In genomic region chr15:90230071-90230494, GRCh38 we compare ENCODE assay signal across 14 cellular contexts. TPM values are rescaled to one million over a fixed set of nuclear protein-coding genes. Genes with fewer than 3 reads are reported as not detected.
A peak's percentile ranks its signal among the peaks of the same experiment; 100 is the strongest.
DNase-seq lines count a peak whose midpoint lies in the region; ATAC-seq, FAIRE-seq and TF ChIP-seq lines count a peak whose summit lies in the region.
"Had no signal": no experiment of that assay in that cellular context is flagged by ENCODE, and none has a peak within 500 bp of the region (broad histone marks: within the 10 kb centered on the region; RNA-seq: fewer than 3 reads in every experiment).

No MANE protein-coding gene starts in this region.

- no peak overlapping the region for H2BK12ac ChIP-seq in H1 (ENCODE audit: low read depth, low read length)

- H3K79me1 ChIP-seq in H1 (ENCODE audit: low read depth, low read length), result peaks cover 6% of the 10 kb centered on the region

- H4K5ac ChIP-seq in H1 (ENCODE audit: insufficient read length, low read depth, low read length), result no peak overlapping the region

- H3K9me3 ChIP-seq in BLaER1 treated with 17β-estradiol and CSF1 and Interleukin-3, amounts not matched to agents 10 nM and 100 nM (replicated peaks in 1 of 11), result no peaks in the 10 kb centered on the region
- H3K9me3 ChIP-seq in PC-9 (ENCODE audit: insufficient read depth, low read depth) (no peaks in the 10 kb centered on the region), H1 (ENCODE audit: insufficient read depth in 2 of 2, low read depth in 1 of 2, low read length in 1 of 2) (no peaks in the 10 kb centered on the region)
- H3K9me3 ChIP-seq: SJSA1, tibial artery had no signal

- no peaks in the 10 kb centered on the region for H3K36me3 Mint-ChIP-seq in natural killer cell

- peaks cover 41 to 48% (median 45%) of the 10 kb centered on the region in 10 experiments for H3K4me1 ChIP-seq in BLaER1 treated with 17β-estradiol and CSF1 and Interleukin-3, amounts not matched to agents 10 nM and 100 nM
- H3K4me1 ChIP-seq in PC-9 (replicated peaks; ENCODE audit: insufficient read depth) (peaks cover 37% of the 10 kb centered on the region), H1 (replicated peaks in 1 of 4; ENCODE audit: control insufficient read depth in 3 of 4, insufficient read depth in 4 of 4, low read length in 3 of 4) (peaks cover 0 to 6% (median under 1%) of the 10 kb centered on the region in 4 experiments; a peak in 4 of 7 replicates)

- H3K4ac ChIP-seq in H1 (replicated peaks; ENCODE audit: insufficient read length, low read depth, low read length), result no peak overlapping the region

- H3K4me2 ChIP-seq in BLaER1 treated with 17β-estradiol and CSF1 and Interleukin-3, amounts not matched to agents 10 nM and 100 nM, result peak overlapping the region; percentile 85 to 100 (median 94)
- peak overlapping the region; percentile 52 for H3K4me2 ChIP-seq in PC-9
- no peak overlapping the region for H3K4me2 ChIP-seq in H1 (ENCODE audit: insufficient read depth in 1 of 2, low read depth in 2 of 2, low read length in 2 of 2)

- peaks cover 53 to 58% (median 57%) of the 10 kb centered on the region in 11 experiments for H3K36me3 ChIP-seq in BLaER1 treated with 17β-estradiol and CSF1 and Interleukin-3, amounts not matched to agents 10 nM and 100 nM
- H3K36me3 ChIP-seq in PC-9 (ENCODE audit: low read depth), result peaks cover 19% of the 10 kb centered on the region; the same call in 1 of the 2 replicates
- peaks cover 7 to 31% (median 21%) of the 10 kb centered on the region in 4 experiments; a peak in 6 of 8 replicates for H3K36me3 ChIP-seq in H1 (ENCODE audit: control insufficient read depth in 2 of 4, insufficient read depth in 4 of 4, low read length in 3 of 4)

- TF ChIP-seq POLR2A in H1 (IDR thresholded peaks at IDR 0.05; ENCODE audit: control extremely low read depth in 1 of 2, low read depth in 2 of 2, low read length in 2 of 2), result no peak
- no peak for TF ChIP-seq POLR2A in lower leg skin (IDR thresholded peaks at IDR 0.05)

- peaks cover 42 to 51% of the 10 kb centered on the region in 2 donors for H3K4me1 Mint-ChIP-seq in natural killer cell

- H4K91ac ChIP-seq in H1 (replicated peaks; ENCODE audit: insufficient read length, low read length), result no peak overlapping the region

- no peak overlapping the region for H3K23ac ChIP-seq in H1 (ENCODE audit: insufficient read length)

- peak overlapping the region in 8 of 11 experiments; percentile 56 to 91 (median 86); a peak in 16 of 22 replicates for H3K9ac ChIP-seq in BLaER1 treated with 17β-estradiol and CSF1 and Interleukin-3, amounts not matched to agents 10 nM and 100 nM
- H3K9ac ChIP-seq in H1 (replicated peaks in 1 of 4; ENCODE audit: extremely low read depth in 1 of 4, low read depth in 3 of 4, low read length in 3 of 4), result no peak overlapping the region

- H2BK120ac ChIP-seq in H1 (replicated peaks; ENCODE audit: low read depth, low read length), result no peak overlapping the region

- H3K56ac ChIP-seq in H1 (replicated peaks; ENCODE audit: insufficient read length, low read depth, low read length), result no peak overlapping the region

- ATAC-seq in natural killer cell (no peak), HG03460 (IDR thresholded peaks at IDR 0.05; ENCODE audit: unreplicated experiment) (no peak)
- ATAC-seq: HCT116 had no signal

- peaks cover 82% of the 10 kb centered on the region for H3F3A ChIP-seq in PC-9 (ENCODE audit: insufficient read depth, low read depth)

- peak; percentile 53 to 79 for DNase-seq in PC-9
- DNase-seq in H1 (ENCODE audit: low read depth in 1 of 2, low spot score in 2 of 2), result no peak
- no peak for DNase-seq in natural killer cell
- no peak for DNase-seq in lower leg skin (ENCODE audit: low spot score in 2 of 2)
- no peak for DNase-seq in NCI-H128 (lab: John Stamatoyannopoulos, UW; ENCODE audit: unreplicated experiment)
- DNase-seq in stimulated activated CD4-positive, alpha-beta T cell treated with anti-CD3 and anti-CD28 coated beads, Interleukin-4, amount 100 ng/mL, for 4 hours, result no peak
- DNase-seq: kidney glomerular epithelial cell, NCI-H2081, tibial artery had no signal

- WGBS in H1 (ENCODE audit: extremely low coverage in 1 of 2, insufficient coverage in 1 of 2, insufficient read length in 1 of 2, insufficient replicate concordance in 2 of 2, low coverage in 1 of 2, low lambda C conversion rate in 2 of 2, missing lambda C conversion rate in 1 of 2), 2 experiments, result 86% methylated on average over 12 of the region's 12 CpGs; no CpG with 5 or more reads in 1 of the 2 experiments
- 61 to 64% methylated on average over 12 of the region's 12 CpGs for WGBS in lower leg skin, 2 donors

- peaks cover 9 to 74% (median 32%) of the 10 kb centered on the region in 11 experiments; a peak in 18 of 22 replicates for H4K20me1 ChIP-seq in BLaER1 treated with 17β-estradiol and CSF1 and Interleukin-3, amounts not matched to agents 10 nM and 100 nM
- peaks cover 14% of the 10 kb centered on the region; the same call in 1 of the 2 replicates for H4K20me1 ChIP-seq in PC-9 (ENCODE audit: insufficient read depth)
- peaks cover 0 to 6% of the 10 kb centered on the region in 2 experiments for H4K20me1 ChIP-seq in H1 (replicated peaks in 1 of 2; ENCODE audit: control insufficient read depth in 1 of 2, insufficient read depth in 2 of 2, low read length in 2 of 2)

- H2BK20ac ChIP-seq in H1 (ENCODE audit: low read length), result no peak overlapping the region

- peaks cover 38% of the 10 kb centered on the region for H3K79me2 ChIP-seq in PC-9 (ENCODE audit: low read depth)
- H3K79me2 ChIP-seq in H1 (ENCODE audit: control insufficient read depth in 1 of 2, insufficient read depth in 2 of 2, low read length in 2 of 2), result no peaks in the 10 kb centered on the region

- H3K18ac ChIP-seq in H1 (ENCODE audit: extremely low read depth, low read length), result no peak overlapping the region

- no peak overlapping the region for H2BK15ac ChIP-seq in H1 (ENCODE audit: low read length)

- no peak overlapping the region for H2BK5ac ChIP-seq in H1 (ENCODE audit: low read depth, low read length)

- TF ChIP-seq CTCF in PC-9 (conservative IDR thresholded peaks at IDR 0.05) (no peak), H1 (IDR thresholded peaks at IDR 0.05; ENCODE audit: control extremely low read depth in 1 of 3, insufficient read depth in 1 of 3, low read depth in 1 of 3, low read length in 3 of 3) (no peak), natural killer cell (IDR thresholded peaks at IDR 0.05) (no peak), lower leg skin (IDR thresholded peaks at IDR 0.05) (no peak)

- no TSS peak for BruUV-seq in PC-9 (replicated peaks; lab: Mats Ljungman, UMichigan)

- intact Hi-C loops in PC-9 (cut with micrococcal nuclease; ENCODE audit: unreplicated experiment) (loop anchor here (5.0 kb wide), 1 partner anchor 338 kb away; the partner anchor contains the start of gene AP3S2), natural killer cell (cut with micrococcal nuclease) (loop anchor here (2.0 to 10.0 kb wide), 4 partner anchors 35 to 1625 kb away; partner anchors contain the start of genes NGRN and SLCO3A1), lower leg skin (cut with DNase I; ENCODE audit: low total_unique reads) (no loop called here)

- no peak overlapping the region for H4K8ac ChIP-seq in H1 (ENCODE audit: extremely low read depth, insufficient read depth, low read length)

- CTCF ChIA-PET in PC-9 (lab: Charles Lee) (no interaction called here), H1 (lab: Charles Lee; ENCODE audit: partially characterized antibody) (interaction anchor here (0.7 to 4.6 kb wide), 5 partner anchors 8 to 89 kb away, joined by 3 to 47 read pairs (median 6); no protein-coding TSS in a partner anchor)

- peak overlapping the region; percentile 99 for H3K27ac Mint-ChIP-seq in natural killer cell

- H2AK5ac ChIP-seq in H1 (ENCODE audit: low read depth, low read length), result no peak overlapping the region

- H2AFZ ChIP-seq in PC-9 (no peak overlapping the region), H1 (ENCODE audit: low read length) (no peak overlapping the region)

- no peaks in the 10 kb centered on the region for H3K27me3 Mint-ChIP-seq in natural killer cell (ENCODE audit: low read depth in 2 of 2)

- H3K23me2 ChIP-seq in H1 (ENCODE audit: low read depth, low read length), result peaks cover 5% of the 10 kb centered on the region

- no peaks in the 10 kb centered on the region for H3K27me3 ChIP-seq in BLaER1 treated with 17β-estradiol and CSF1 and Interleukin-3, amounts not matched to agents 10 nM and 100 nM
- H3K27me3 ChIP-seq in PC-9 (ENCODE audit: insufficient read depth, low read depth), result no peaks in the 10 kb centered on the region
- H3K27me3 ChIP-seq in H1 (replicated peaks in 1 of 4; ENCODE audit: control insufficient read depth in 3 of 4, extremely low read depth in 1 of 4, insufficient read depth in 3 of 4, low read length in 3 of 4), result no peaks in the 10 kb centered on the region
- H3K27me3 ChIP-seq: SJSA1, tibial artery had no signal

- no peaks in the 10 kb centered on the region for H3K9me3 Mint-ChIP-seq in natural killer cell

- H3K9me2 ChIP-seq in PC-9 (ENCODE audit: insufficient read depth), result no peaks in the 10 kb centered on the region

- no peak for TF ChIP-seq EP300 in H1 (IDR thresholded peaks at IDR 0.05; ENCODE audit: borderline replicate concordance in 1 of 2, low read depth in 2 of 2, low read length in 2 of 2)

- no peak for FAIRE-seq in H1 (lab: Jason Lieb, UNC)
- FAIRE-seq: D721Med had no signal

- peak overlapping the region; percentile 86 for H3K4me3 Mint-ChIP-seq in natural killer cell

- TF ChIP-seq RAD21 in H1 (IDR thresholded peaks at IDR 0.05 in 1 of 2, conservative IDR thresholded peaks at IDR 0.05 in 1 of 2; ENCODE audit: low read depth in 2 of 2, low read length in 2 of 2), result no peak

- H3K4me3 ChIP-seq in BLaER1 treated with 17β-estradiol and CSF1 and Interleukin-3, amounts not matched to agents 10 nM and 100 nM, result no peak overlapping the region
- H3K4me3 ChIP-seq in PC-9 (no peak overlapping the region), H1 (ENCODE audit: extremely low read depth in 1 of 4, insufficient read depth in 2 of 4, low read depth in 3 of 4, low read length in 4 of 4) (no peak overlapping the region), lower leg skin (ENCODE audit: low read depth, poor library complexity, severe bottlenecking) (no peak overlapping the region)
- H3K4me3 ChIP-seq: SJSA1, tibial artery had no signal

- H3K27ac ChIP-seq in BLaER1 treated with 17β-estradiol and CSF1 and Interleukin-3, amounts not matched to agents 10 nM and 100 nM, result peak overlapping the region in 8 of 11 experiments; percentile 66 to 89 (median 82); a peak in 11 of 22 replicates
- peak overlapping the region; percentile 46 for H3K27ac ChIP-seq in PC-9
- H3K27ac ChIP-seq in H1 (ENCODE audit: low read depth, low read length), result no peak overlapping the region
- H3K27ac ChIP-seq: SJSA1, tibial artery had no signal

- no peak overlapping the region for H3K14ac ChIP-seq in H1 (ENCODE audit: insufficient read length)

- POLR2A ChIA-PET in PC-9 (lab: Charles Lee; ENCODE audit: unreplicated experiment), result interaction anchor here (0.6 kb wide), 1 partner anchor 104 kb away, joined by 3 read pairs; no protein-coding TSS in a partner anchor
- POLR2A ChIA-PET in H1 (lab: Charles Lee; ENCODE audit: partially characterized antibody), result interaction anchor here (0.7 to 2.9 kb wide), 3 partner anchors 10 to 87 kb away, joined by 3 to 10 read pairs (median 4); no protein-coding TSS in a partner anchor

RNA-seq across cellular contexts. Expression of gene CIB1, which starts 3.7 kb away (rescaled TPM):
- 113 and 127 TPM in 2 replicates for total RNA-seq in PC-9 (2021)
- total RNA-seq in H1 (2021; fragmentation: NEBNext Ultra II Directional; extraction: Animal tissue kit (Norgen Biotek cat#: 25700)), result 26.0 and 29.1 TPM in 2 replicates
- 50.4 and 63.5 TPM in 2 replicates for polyA plus RNA-seq in H1 (2011; rRNA removed)
- 38.4 TPM for polyA plus RNA-seq in H1 (2011; cell fraction: cytosol; rRNA removed)
- 45.0 TPM for polyA plus RNA-seq in H1 (2011; cell fraction: nucleus; rRNA removed)
- 23.9 to 40.2 TPM (median 38.3 TPM) in 4 replicates for polyA plus RNA-seq in H1 (2012, experiment 1 of 2)
- polyA plus RNA-seq in H1 (2012, experiment 2 of 2), result 39.5 TPM
- polyA plus RNA-seq in H1 (2013, experiment 1 of 2), result 34.1 TPM
- 34.8 TPM for polyA plus RNA-seq in H1 (2013, experiment 2 of 2)
- polyA minus RNA-seq in H1 (2011; rRNA and poly(A)+ RNA removed), result 11.5 and 15.4 TPM in 2 replicates
- polyA minus RNA-seq in H1 (2011; cell fraction: cytosol; rRNA and poly(A)+ RNA removed), result 10.4 TPM
- polyA minus RNA-seq in H1 (2011; cell fraction: nucleus; rRNA and poly(A)+ RNA removed), result 5.3 TPM
- 100 to 1,000 TPM; 136 to 209 (median 154) TPM for total RNA-seq in natural killer cell
- 10 to 100 TPM in 3 of 4 donors, 1 to 10 TPM in 1; 10.0 to 32.2 (median 22.9) TPM for total RNA-seq in lower leg skin

RNA-seq across cellular contexts. Expression of gene GDPGP1, which starts 3.9 kb away (rescaled TPM):
- total RNA-seq in PC-9 (2021), result 7.5 and 7.6 TPM in 2 replicates
- 3.7 and 5.6 TPM in 2 replicates for total RNA-seq in H1 (2021; fragmentation: NEBNext Ultra II Directional; extraction: Animal tissue kit (Norgen Biotek cat#: 25700))
- polyA plus RNA-seq in H1 (2011; rRNA removed), result 1.8 and 3.0 TPM in 2 replicates
- 2.1 TPM for polyA plus RNA-seq in H1 (2011; cell fraction: cytosol; rRNA removed)
- polyA plus RNA-seq in H1 (2011; cell fraction: nucleus; rRNA removed), result 4.1 TPM
- 2.3 to 4.1 TPM (median 3.7 TPM) in 4 replicates for polyA plus RNA-seq in H1 (2012, experiment 1 of 2)
- polyA plus RNA-seq in H1 (2012, experiment 2 of 2), result 2.6 TPM
- polyA plus RNA-seq in H1 (2013, experiment 1 of 2), result 1.9 TPM
- polyA plus RNA-seq in H1 (2013, experiment 2 of 2), result 1.5 TPM
- 9.6 and 10.3 TPM in 2 replicates for polyA minus RNA-seq in H1 (2011; rRNA and poly(A)+ RNA removed)
- polyA minus RNA-seq in H1 (2011; cell fraction: cytosol; rRNA and poly(A)+ RNA removed), result 4.4 TPM
- polyA minus RNA-seq in H1 (2011; cell fraction: nucleus; rRNA and poly(A)+ RNA removed), result 9.9 TPM
- total RNA-seq in natural killer cell, result 10 to 100 TPM in 1 of 3 donors, 1 to 10 TPM in 2; 7.8 to 11.1 (median 9.5) TPM
- total RNA-seq in lower leg skin, result 1 to 10 TPM; 2.6 to 5.5 (median 3.9) TPM

RNA-seq across cellular contexts. Expression of gene TTLL13, which starts 19.3 kb away (rescaled TPM):
- total RNA-seq in PC-9 (2021), result 0.93 and 0.96 TPM in 2 replicates
- total RNA-seq in H1 (2021; fragmentation: NEBNext Ultra II Directional; extraction: Animal tissue kit (Norgen Biotek cat#: 25700)), result 0.19 TPM in 1 of 2 replicates, not detected in the other
- polyA plus RNA-seq in H1 (2011; rRNA removed), result 0.03 and 0.05 TPM in 2 replicates
- not detected for polyA plus RNA-seq in H1 (2011; cell fraction: cytosol; rRNA removed)
- polyA plus RNA-seq in H1 (2011; cell fraction: nucleus; rRNA removed), result 0.16 TPM
- polyA plus RNA-seq in H1 (2012, experiment 1 of 2), result 0.39 TPM in 1 of 4 replicates, not detected in the others
- not detected for polyA plus RNA-seq in H1 (2012, experiment 2 of 2)
- 0.02 TPM for polyA plus RNA-seq in H1 (2013, experiment 1 of 2)
- polyA plus RNA-seq in H1 (2013, experiment 2 of 2), result 0.04 TPM
- polyA minus RNA-seq in H1 (2011; rRNA and poly(A)+ RNA removed), result 0.09 and 0.27 TPM in 2 replicates
- not detected for polyA minus RNA-seq in H1 (2011; cell fraction: cytosol; rRNA and poly(A)+ RNA removed)
- polyA minus RNA-seq in H1 (2011; cell fraction: nucleus; rRNA and poly(A)+ RNA removed), result not detected
- 1 to 10 TPM in 2 of 3 donors, under 1 TPM in 1; 0.18 to 2.2 (median 1.2) TPM for total RNA-seq in natural killer cell
- under 1 TPM in 1 of 4 donors, not detected in 3; 0.63 TPM for total RNA-seq in lower leg skin
- total RNA-seq: SJSA1 had no signal

RNA-seq across cellular contexts. Expression of gene SEMA4B, which starts 29.0 kb away (rescaled TPM):
- total RNA-seq in PC-9 (2021) (63.6 and 70.7 TPM in 2 replicates), natural killer cell (10 to 100 TPM; 13.1 to 28.1 (median 25.0) TPM), lower leg skin (100 to 1,000 TPM in 3 of 4 donors, 10 to 100 TPM in 1; 89.2 to 151 (median 106) TPM)
- 42.7 and 43.6 TPM in 2 replicates for total RNA-seq in H1 (2021; fragmentation: NEBNext Ultra II Directional; extraction: Animal tissue kit (Norgen Biotek cat#: 25700))
- polyA plus RNA-seq in H1 (2011; rRNA removed), result 43.0 and 62.4 TPM in 2 replicates
- polyA plus RNA-seq in H1 (2011; cell fraction: cytosol; rRNA removed), result 31.1 TPM
- polyA plus RNA-seq in H1 (2011; cell fraction: nucleus; rRNA removed), result 103 TPM
- 29.8 to 49.9 TPM (median 46.1 TPM) in 4 replicates for polyA plus RNA-seq in H1 (2012, experiment 1 of 2)
- 37.6 TPM for polyA plus RNA-seq in H1 (2012, experiment 2 of 2)
- polyA plus RNA-seq in H1 (2013, experiment 1 of 2), result 71.9 TPM
- 65.7 TPM for polyA plus RNA-seq in H1 (2013, experiment 2 of 2)
- 34.0 and 63.8 TPM in 2 replicates for polyA minus RNA-seq in H1 (2011; rRNA and poly(A)+ RNA removed)
- 52.3 TPM for polyA minus RNA-seq in H1 (2011; cell fraction: cytosol; rRNA and poly(A)+ RNA removed)
- 41.9 TPM for polyA minus RNA-seq in H1 (2011; cell fraction: nucleus; rRNA and poly(A)+ RNA removed)

RNA-seq across cellular contexts. Expression of gene NGRN, which starts 35.4 kb away (rescaled TPM):
- 57.4 TPM in 2 replicates for total RNA-seq in PC-9 (2021)
- 101 and 102 TPM in 2 replicates for total RNA-seq in H1 (2021; fragmentation: NEBNext Ultra II Directional; extraction: Animal tissue kit (Norgen Biotek cat#: 25700))
- polyA plus RNA-seq in H1 (2011; rRNA removed), result 59.4 and 60.1 TPM in 2 replicates
- 79.9 TPM for polyA plus RNA-seq in H1 (2011; cell fraction: cytosol; rRNA removed)
- 44.8 TPM for polyA plus RNA-seq in H1 (2011; cell fraction: nucleus; rRNA removed)
- 65.6 to 86.2 TPM (median 72.5 TPM) in 4 replicates for polyA plus RNA-seq in H1 (2012, experiment 1 of 2)
- 48.2 TPM for polyA plus RNA-seq in H1 (2012, experiment 2 of 2)
- 61.7 TPM for polyA plus RNA-seq in H1 (2013, experiment 1 of 2)
- polyA plus RNA-seq in H1 (2013, experiment 2 of 2), result 61.3 TPM
- 50.6 and 54.8 TPM in 2 replicates for polyA minus RNA-seq in H1 (2011; rRNA and poly(A)+ RNA removed)
- polyA minus RNA-seq in H1 (2011; cell fraction: cytosol; rRNA and poly(A)+ RNA removed), result 22.3 TPM
- 29.1 TPM for polyA minus RNA-seq in H1 (2011; cell fraction: nucleus; rRNA and poly(A)+ RNA removed)
- total RNA-seq in natural killer cell, result 10 to 100 TPM; 33.4 to 43.5 (median 33.5) TPM
- 10 to 100 TPM; 49.8 to 66.8 (median 58.4) TPM for total RNA-seq in lower leg skin

Comparison
In these comparisons a context has a peak if more than half of its experiments do, and no peak if none do; other contexts are left out.
1. H3K4me2 ChIP-seq: peak in BLaER1 treated with 17β-estradiol and CSF1 and Interleukin-3, amounts not matched to agents 10 nM and 100 nM (11 of 11) and PC-9 (single experiment); none in H1 (0 of 2).
2. H3K9ac ChIP-seq: peak in BLaER1 treated with 17β-estradiol and CSF1 and Interleukin-3, amounts not matched to agents 10 nM and 100 nM (8 of 11); none in H1 (0 of 4).
3. DNase-seq: peak in PC-9 (2 of 2); none in H1 (0 of 2), natural killer cell (single experiment), lower leg skin (0 of 2), NCI-H128 (single experiment) and stimulated activated CD4-positive, alpha-beta T cell treated with anti-CD3 and anti-CD28 coated beads, Interleukin-4, amount 100 ng/mL, for 4 hours (0 of 2).